Comparison of ENCODE assay signal across 22 cellular contexts in the genomic region with DNA sequence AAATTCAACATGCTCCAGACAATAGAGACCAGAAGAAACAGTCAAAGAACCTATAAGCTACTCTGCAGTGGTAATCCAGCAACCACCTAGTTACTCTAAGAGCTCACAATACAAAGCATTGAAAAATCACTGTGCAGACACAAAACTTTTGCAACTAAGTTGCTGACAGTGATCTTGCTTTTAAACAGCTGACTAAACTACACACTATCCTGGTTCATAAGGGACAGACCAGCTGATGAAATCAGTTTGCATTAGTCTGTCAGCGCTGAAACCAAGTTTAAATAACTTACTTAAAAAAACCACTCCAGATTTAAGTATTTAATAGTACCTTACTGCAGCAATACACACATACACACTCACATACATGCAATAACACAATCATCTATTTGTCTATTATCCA. TPM values are rescaled to one million over a fixed set of nuclear protein-coding genes. Genes with fewer than 3 reads are reported as not detected.
DNase-seq lines count a peak whose midpoint lies in the region; ATAC-seq and TF ChIP-seq lines count a peak whose summit lies in the region.
"Had no signal": no experiment of that assay in that cellular context is flagged by ENCODE, and none has a peak within 500 bp of the region (broad histone marks: within the 10 kb centered on the region; RNA-seq: fewer than 3 reads in every experiment).

No MANE protein-coding gene starts in this region.

- H3K27me3 Mint-ChIP-seq in effector memory CD8-positive, alpha-beta T cell = no peaks in the 10 kb centered on the region
- H3K27me3 Mint-ChIP-seq in natural killer cell (ENCODE audit: low read depth in 2 of 2) = no peaks in the 10 kb centered on the region
- H3K27me3 Mint-ChIP-seq in activated CD8-positive, alpha-beta memory T cell treated with anti-CD3 and anti-CD28 coated beads, Interleukin-2, amount 10 ng/mL, durations not matched to agents 7 days and 5 days = no peaks in the 10 kb centered on the region
- H3K27me3 Mint-ChIP-seq: B cell had no signal

- peak overlapping the region; percentile 61 to 65 for H3K4me3 Mint-ChIP-seq in effector memory CD8-positive, alpha-beta T cell
- H3K4me3 Mint-ChIP-seq in natural killer cell = peak overlapping the region; percentile 64
- no peak overlapping the region for H3K4me3 Mint-ChIP-seq in activated CD8-positive, alpha-beta memory T cell treated with anti-CD3 and anti-CD28 coated beads, Interleukin-2, amount 10 ng/mL, durations not matched to agents 7 days and 5 days
- H3K4me3 Mint-ChIP-seq: B cell had no signal

- 91 to 92% methylated on average over 1 of the region's 1 CpG for WGBS in GM23248 (ENCODE audit: low coverage in 1 of 2, low lambda C conversion rate in 2 of 2, missing lambda C conversion rate in 2 of 2), 2 experiments

- H3K4me3 ChIP-seq in GM23248 (no peak overlapping the region), skeletal muscle tissue (ENCODE audit: low read length in 3 of 3) (peak overlapping the region in 1 of 3 donors; percentile 16)
- H3K4me3 ChIP-seq: colonic mucosa, smooth muscle cell, suprapubic skin had no signal

- no peaks in the 10 kb centered on the region for H3K9me3 Mint-ChIP-seq in effector memory CD8-positive, alpha-beta T cell
- H3K9me3 Mint-ChIP-seq in natural killer cell = no peaks in the 10 kb centered on the region
- no peaks in the 10 kb centered on the region for H3K9me3 Mint-ChIP-seq in activated CD8-positive, alpha-beta memory T cell treated with anti-CD3 and anti-CD28 coated beads, Interleukin-2, amount 10 ng/mL, durations not matched to agents 7 days and 5 days (ENCODE audit: low read depth)

- H3K79me2 ChIP-seq in GM23248 (ENCODE audit: insufficient read depth) = peaks cover 84% of the 10 kb centered on the region

- intact Hi-C loops in natural killer cell (cut with micrococcal nuclease) = no loop called here

- H3K4me2 ChIP-seq in GM23248 (ENCODE audit: unreplicated experiment) = peak overlapping the region; percentile 95

- peaks cover 57% of the 10 kb centered on the region for H3K36me3 Mint-ChIP-seq in effector memory CD8-positive, alpha-beta T cell (ENCODE audit: insufficient read depth)
- peaks cover 30% of the 10 kb centered on the region for H3K36me3 Mint-ChIP-seq in natural killer cell
- H3K36me3 Mint-ChIP-seq in activated CD8-positive, alpha-beta memory T cell treated with anti-CD3 and anti-CD28 coated beads, Interleukin-2, amount 10 ng/mL, durations not matched to agents 7 days and 5 days = peaks cover 38% of the 10 kb centered on the region

- H3F3A ChIP-seq in GM23248 (ENCODE audit: insufficient read depth) = peaks cover 28% of the 10 kb centered on the region

- H3K27ac Mint-ChIP-seq in effector memory CD8-positive, alpha-beta T cell = no peak overlapping the region
- H3K27ac Mint-ChIP-seq in natural killer cell = peak overlapping the region; percentile 27 to 53
- no peak overlapping the region for H3K27ac Mint-ChIP-seq in activated CD8-positive, alpha-beta memory T cell treated with anti-CD3 and anti-CD28 coated beads, Interleukin-2, amount 10 ng/mL, durations not matched to agents 7 days and 5 days
- H3K27ac Mint-ChIP-seq: B cell had no signal

- no peaks in the 10 kb centered on the region for H4K20me1 ChIP-seq in GM23248 (ENCODE audit: insufficient read depth)

- TF ChIP-seq CTCF in natural killer cell (IDR thresholded peaks at IDR 0.05) = no peak

- H3K9me3 ChIP-seq in GM23248 (ENCODE audit: low read depth) = no peaks in the 10 kb centered on the region
- H3K9me3 ChIP-seq in skeletal muscle tissue (ENCODE audit: control insufficient read depth in 3 of 3, low read length in 3 of 3) = no peaks in the 10 kb centered on the region
- H3K9me3 ChIP-seq: colonic mucosa, suprapubic skin had no signal

- in situ Hi-C loops in GM23248 (cut with MboI) = no loop called here

- peaks cover 31% of the 10 kb centered on the region for H3K4me1 ChIP-seq in GM23248 (ENCODE audit: insufficient read depth)
- H3K4me1 ChIP-seq in skeletal muscle tissue (ENCODE audit: control insufficient read depth in 3 of 3, insufficient read depth in 3 of 3, low read length in 3 of 3) = peaks cover 47 to 56% (median 48%) of the 10 kb centered on the region in 3 donors

- H3K9ac ChIP-seq in GM23248 (no peak overlapping the region), skeletal muscle tissue (ENCODE audit: low read depth in 1 of 3, low read length in 3 of 3) (peak overlapping the region in 2 of 3 donors; percentile 4 to 34)

- H3K27ac ChIP-seq in GM23248 = no peak overlapping the region
- no peak overlapping the region for H3K27ac ChIP-seq in skeletal muscle tissue (ENCODE audit: low read depth, low read length)
- H3K27ac ChIP-seq: colonic mucosa, suprapubic skin had no signal

- DNase-seq in GM23248 (no peak), natural killer cell (no peak), NCI-H69 (lab: John Stamatoyannopoulos, UW) (no peak), KG1 (lab: John Stamatoyannopoulos, UW) (no peak)
- DNase-seq in effector memory CD8-positive, alpha-beta T cell = no peak
- DNase-seq in activated CD8-positive, alpha-beta memory T cell treated with anti-CD3 and anti-CD28 coated beads, Interleukin-2, amount 10 ng/mL, durations not matched to agents 7 days and 5 days = no peak
- DNase-seq: activated CD4-positive, CD25-positive, alpha-beta regulatory T cell treated with anti-CD3 and anti-CD28 coated beads, Interleukin-2, amount 50 U/mL, for 72 hours; activated CD8-positive, alpha-beta memory T cell treated with anti-CD3 and anti-CD28 coated beads, Interleukin-2, amount 50 U/mL, for 4 hours; activated effector memory CD4-positive, alpha-beta T cell treated with anti-CD3 and anti-CD28 coated beads, Interleukin-2, amount 50 U/mL, for 16 hours; colonic mucosa; DMS153; erythroblast; NCI-H187 treated with DMSO at 0.1 percent for 48 hours; NCI-H510A; nucleus accumbens; OCI-M1; stimulated activated CD4-positive, alpha-beta T cell treated with anti-CD3 and anti-CD28 coated beads, Interleukin-4, amount 100 ng/mL, for 4 hours; stimulated activated CD8-positive, alpha-beta memory T cell treated with anti-CD3 and anti-CD28 coated beads, Interleukin-4, amount 100 ng/mL, for 48 hours had no signal

- CTCF ChIA-PET in activated CD8-positive, alpha-beta memory T cell treated with anti-CD3 and anti-CD28 coated beads, Interleukin-2, amount 10 ng/mL, durations not matched to agents 7 days and 5 days (lab: Charles Lee) = interaction anchor here (0.9 to 1.5 kb wide), 3 partner anchors 12 to 91 kb away, joined by 4 to 6 read pairs (median 4); no protein-coding TSS in a partner anchor

- H3K36me3 ChIP-seq in GM23248 (ENCODE audit: low read depth) = peaks cover 30% of the 10 kb centered on the region
- H3K36me3 ChIP-seq in skeletal muscle tissue (ENCODE audit: control insufficient read depth in 3 of 3, insufficient read depth in 3 of 3, low read length in 3 of 3) = peaks cover 15 to 28% (median 27%) of the 10 kb centered on the region in 3 donors

- H3K27me3 ChIP-seq in GM23248 (replicated peaks; ENCODE audit: insufficient read depth) (no peaks in the 10 kb centered on the region), skeletal muscle tissue (ENCODE audit: control insufficient read depth in 3 of 3, insufficient read depth in 3 of 3, low read length in 3 of 3) (no peaks in the 10 kb centered on the region)
- H3K27me3 ChIP-seq: colonic mucosa, suprapubic skin had no signal

- no peak for ATAC-seq in effector memory CD8-positive, alpha-beta T cell (replicated peaks)
- ATAC-seq in natural killer cell = no peak
- ATAC-seq in activated CD8-positive, alpha-beta memory T cell treated with anti-CD3 and anti-CD28 coated beads, Interleukin-2, amount 10 ng/mL, durations not matched to agents 7 days and 5 days = no peak

- no peaks in the 10 kb centered on the region for H3K9me2 ChIP-seq in GM23248 (ENCODE audit: insufficient read depth)

- peaks cover 53 to 68% of the 10 kb centered on the region in 2 donors for H3K4me1 Mint-ChIP-seq in effector memory CD8-positive, alpha-beta T cell (ENCODE audit: low read depth in 2 of 2)
- peaks cover 73 to 74% of the 10 kb centered on the region in 2 donors for H3K4me1 Mint-ChIP-seq in natural killer cell
- peaks cover 51% of the 10 kb centered on the region for H3K4me1 Mint-ChIP-seq in activated CD8-positive, alpha-beta memory T cell treated with anti-CD3 and anti-CD28 coated beads, Interleukin-2, amount 10 ng/mL, durations not matched to agents 7 days and 5 days

- no peak overlapping the region for H2AFZ ChIP-seq in GM23248

RNA-seq across cellular contexts. Expression of gene VEZF1, which starts 4.6 kb away (rescaled TPM):
- 45.5 and 51.9 TPM in 2 replicates for total RNA-seq in GM23248 (2014; rRNA removed; shearing (Covaris generic))
- 30.5 and 32.2 TPM in 2 replicates for polyA plus RNA-seq in GM23248 (2016; fragmentation: Nextera tagmentation; extraction: Ambion mirVana)
- 10 to 100 TPM; 49.8 to 64.6 (median 63.4) TPM for total RNA-seq in natural killer cell
- total RNA-seq in skeletal muscle tissue = 30.3 TPM
- total RNA-seq in activated CD8-positive, alpha-beta memory T cell treated with anti-CD3 and anti-CD28 coated beads, Interleukin-2, amount 10 ng/mL, durations not matched to agents 7 days and 5 days = 10 to 100 TPM; 33.2 to 37.6 TPM

RNA-seq across cellular contexts. Expression of gene SRSF1, which starts 23.6 kb away (rescaled TPM):
- 204 and 228 TPM in 2 replicates for total RNA-seq in GM23248 (2014; rRNA removed; shearing (Covaris generic))
- 125 and 130 TPM in 2 replicates for polyA plus RNA-seq in GM23248 (2016; fragmentation: Nextera tagmentation; extraction: Ambion mirVana)
- total RNA-seq in natural killer cell = 100 to 1,000 TPM; 125 to 157 (median 137) TPM
- total RNA-seq in skeletal muscle tissue = 224 TPM
- total RNA-seq in activated CD8-positive, alpha-beta memory T cell treated with anti-CD3 and anti-CD28 coated beads, Interleukin-2, amount 10 ng/mL, durations not matched to agents 7 days and 5 days = 100 to 1,000 TPM; 365 to 418 TPM

RNA-seq across cellular contexts. Expression of gene CUEDC1, which starts 28.2 kb away (rescaled TPM):
- total RNA-seq in GM23248 (2014; rRNA removed; shearing (Covaris generic)) = 11.1 and 18.8 TPM in 2 replicates
- polyA plus RNA-seq in GM23248 (2016; fragmentation: Nextera tagmentation; extraction: Ambion mirVana) = 13.6 and 15.5 TPM in 2 replicates
- 1 to 10 TPM; 1.5 to 3.7 (median 2.6) TPM for total RNA-seq in natural killer cell
- total RNA-seq in skeletal muscle tissue = 10.4 TPM
- not detected for total RNA-seq in activated CD8-positive, alpha-beta memory T cell treated with anti-CD3 and anti-CD28 coated beads, Interleukin-2, amount 10 ng/mL, durations not matched to agents 7 days and 5 days
- total RNA-seq: B cell had no signal

Comparison
In these comparisons a context has a peak if more than half of its experiments do, and no peak if none do; other contexts are left out.
1. H3K27ac Mint-ChIP-seq: peak in natural killer cell (2 of 2); none in effector memory CD8-positive, alpha-beta T cell (0 of 2) and activated CD8-positive, alpha-beta memory T cell treated with anti-CD3 and anti-CD28 coated beads, Interleukin-2, amount 10 ng/mL, durations not matched to agents 7 days and 5 days (single experiment).